ENCODE assay signal across 20 cellular contexts in the genomic region with DNA sequence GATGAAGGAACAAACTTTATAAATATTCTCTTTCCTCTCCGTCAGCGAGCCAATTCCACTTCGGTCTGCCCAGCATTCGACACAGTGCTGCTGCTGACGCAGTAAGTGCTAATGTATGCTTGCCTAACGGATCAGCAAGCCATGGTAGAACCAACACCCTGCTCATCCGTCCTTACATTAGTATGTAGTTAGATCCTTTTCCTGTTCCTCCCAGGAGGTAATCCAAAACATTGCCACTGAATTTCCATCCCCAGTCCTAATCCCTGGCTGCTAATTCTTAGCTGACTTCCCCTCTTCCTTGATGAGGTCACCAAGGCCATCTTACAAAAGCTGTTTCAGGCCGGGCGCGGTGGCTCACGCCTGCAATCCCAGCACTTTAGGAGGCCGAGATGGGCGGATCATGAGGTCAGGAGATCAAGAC.
DNase-seq lines count a peak whose midpoint lies in the region; ATAC-seq and TF ChIP-seq lines count a peak whose summit lies in the region.
"Had no signal": no experiment of that assay in that cellular context is flagged by ENCODE, and none has a peak within 500 bp of the region (broad histone marks: within the 10 kb centered on the region; RNA-seq: fewer than 3 reads in every experiment).

No MANE protein-coding gene starts in this region.

- in situ Hi-C loops in IMR-90 (cut with MboI; ENCODE audit: low sequenced_read_pairs) = no loop called here
- in situ Hi-C loops in G401 (cut with HindIII; ENCODE audit: low sequenced_read_pairs) = no loop called here

- H3K9me3 Mint-ChIP-seq in endothelial cell (ENCODE audit: unreplicated experiment) = no peaks in the 10 kb centered on the region
- no peaks in the 10 kb centered on the region for H3K9me3 Mint-ChIP-seq in mesothelial cell of epicardium
- H3K9me3 Mint-ChIP-seq: CD8-positive, alpha-beta memory T cell had no signal

- H3K36me3 ChIP-seq in IMR-90 (ENCODE audit: control insufficient read depth, insufficient read depth, low read length) (peaks cover 5% of the 10 kb centered on the region), mucosa of descending colon (ENCODE audit: low read depth) (no peaks in the 10 kb centered on the region), stomach smooth muscle (ENCODE audit: control insufficient read depth in 2 of 2, insufficient read depth in 2 of 2, low read length in 2 of 2) (no peaks in the 10 kb centered on the region)
- H3K36me3 ChIP-seq: adrenal gland, cardiac muscle cell, pancreas had no signal

- H2AK5ac ChIP-seq in IMR-90 (ENCODE audit: low read depth, low read length) = peak overlapping the region; percentile 36; the same call in 1 of the 2 replicates

- peaks cover 2% of the 10 kb centered on the region for H3K27me3 Mint-ChIP-seq in endothelial cell (ENCODE audit: unreplicated experiment)
- H3K27me3 Mint-ChIP-seq in mesothelial cell of epicardium (ENCODE audit: low read depth) = no peaks in the 10 kb centered on the region

- POLR2A ChIA-PET in IMR-90 (lab: Charles Lee; ENCODE audit: unreplicated experiment) = no interaction called here

- peaks cover 19% of the 10 kb centered on the region for H3K4me1 ChIP-seq in IMR-90 (ENCODE audit: control insufficient read depth, insufficient read depth, low read length)
- H3K4me1 ChIP-seq in mucosa of descending colon (ENCODE audit: low read depth) = peaks cover 7% of the 10 kb centered on the region
- peaks cover 19% of the 10 kb centered on the region for H3K4me1 ChIP-seq in stomach smooth muscle (ENCODE audit: control insufficient read depth, insufficient read depth, low read length)

- no peak overlapping the region for H3K56ac ChIP-seq in IMR-90 (ENCODE audit: extremely low read depth, insufficient read depth, low read length)

- H3K27me3 ChIP-seq in IMR-90 (ENCODE audit: control insufficient read depth, insufficient read depth, low read length) (no peaks in the 10 kb centered on the region), stomach smooth muscle (ENCODE audit: control insufficient read depth in 1 of 2, insufficient read depth in 2 of 2, low read length in 2 of 2) (no peaks in the 10 kb centered on the region)
- H3K27me3 ChIP-seq: adrenal gland, cardiac muscle cell, pancreas had no signal

- no peak for DNase-seq in IMR-90
- no peak for DNase-seq in endothelial cell (ENCODE audit: low spot score)
- peak in 1 of 3 donors; percentile 24 for DNase-seq in mucosa of descending colon
- no peak for DNase-seq in mesothelial cell of epicardium (ENCODE audit: low spot score in 2 of 2, unreplicated experiment in 2 of 2)
- no peak for DNase-seq in NCI-H1417 treated with DMSO at 0.1 percent for 48 hours (lab: John Stamatoyannopoulos, UW)
- no peak for DNase-seq in NCI-H187 (lab: John Stamatoyannopoulos, UW)
- DNase-seq in G401 (ENCODE audit: low spot score) = no peak
- DNase-seq: activated CD4-positive, alpha-beta T cell treated with anti-CD3 and anti-CD28 coated beads for 48 hours; activated effector memory CD4-positive, alpha-beta T cell treated with anti-CD3 and anti-CD28 coated beads, Interleukin-2, amount 50 U/mL, for 16 hours; adrenal gland; CD8-positive, alpha-beta memory T cell; DMS79 treated with DMSO at 0.1 percent for 48 hours; effector CD4-positive, alpha-beta T cell; NCI-H1436; pancreas; RPMI8226; stimulated activated CD4-positive, alpha-beta T cell treated with anti-CD3 and anti-CD28 coated beads, Interleukin-4, amount 100 ng/mL, for 4 hours had no signal

- ATAC-seq in IMR-90 (ENCODE audit: low read depth) = no peak
- peak; percentile 27 for ATAC-seq in mucosa of descending colon
- ATAC-seq: pancreas had no signal

- dilution Hi-C loops in IMR-90 (cut with HindIII; ENCODE audit: low sequenced_read_pairs, unreplicated experiment) = no loop called here

- peak overlapping the region; percentile 72; the same call in 1 of the 2 replicates for H2BK20ac ChIP-seq in IMR-90 (ENCODE audit: low read depth, low read length)

- no peak overlapping the region for H3K14ac ChIP-seq in IMR-90 (replicated peaks; ENCODE audit: low read depth, low read length)

- peak overlapping the region; percentile 15 to 79; a peak in 2 of 4 replicates for H4K8ac ChIP-seq in IMR-90 (ENCODE audit: low read depth in 2 of 2, low read length in 2 of 2)

- no peak overlapping the region for H3K4me2 ChIP-seq in IMR-90 (ENCODE audit: low read depth, low read length)

- H3K27ac Mint-ChIP-seq in endothelial cell (ENCODE audit: unreplicated experiment) (peak overlapping the region; percentile 90), mesothelial cell of epicardium (no peak overlapping the region)
- H3K27ac Mint-ChIP-seq: CD8-positive, alpha-beta memory T cell had no signal

- H3K36me3 Mint-ChIP-seq in endothelial cell (ENCODE audit: low read depth, unreplicated experiment) = peaks cover 39% of the 10 kb centered on the region
- no peaks in the 10 kb centered on the region for H3K36me3 Mint-ChIP-seq in mesothelial cell of epicardium
- H3K36me3 Mint-ChIP-seq: CD8-positive, alpha-beta memory T cell had no signal

- 80% methylated on average over 5 of the region's 13 CpGs; no CpG with 5 or more reads in 1 of the 2 experiments for WGBS in IMR-90 (ENCODE audit: extremely low coverage in 2 of 2, insufficient read length in 1 of 2), 2 experiments

- no peak overlapping the region for H3K23ac ChIP-seq in IMR-90 (ENCODE audit: low read depth, low read length)

- H3K4me3 ChIP-seq in IMR-90 (ENCODE audit: insufficient read depth, low read depth, low read length) (no peak overlapping the region), mucosa of descending colon (no peak overlapping the region), stomach smooth muscle (ENCODE audit: low read length in 2 of 2) (peak overlapping the region in 1 of 2 donors; percentile 31)
- H3K4me3 ChIP-seq: adrenal gland, cardiac muscle cell, pancreas, skin epidermis had no signal

- peak overlapping the region; percentile 49 for H3K4ac ChIP-seq in IMR-90 (ENCODE audit: low read depth, low read length)

- H3K27ac ChIP-seq in IMR-90 (ENCODE audit: insufficient read depth, low read length) (peak overlapping the region; percentile 17; the same call in 1 of the 2 replicates), stomach smooth muscle (ENCODE audit: low read length) (peak overlapping the region; percentile 47)
- H3K27ac ChIP-seq: cardiac muscle cell had no signal

- peak overlapping the region; percentile 44 for H2BK5ac ChIP-seq in IMR-90 (ENCODE audit: low read depth, low read length, poor library complexity, severe bottlenecking)

- no peaks in the 10 kb centered on the region for H3K9me3 ChIP-seq in IMR-90 (ENCODE audit: control insufficient read depth, insufficient read depth, low read length)
- H3K9me3 ChIP-seq in mucosa of descending colon = no peaks in the 10 kb centered on the region
- no peaks in the 10 kb centered on the region for H3K9me3 ChIP-seq in stomach smooth muscle (ENCODE audit: control insufficient read depth in 2 of 2, low read length in 2 of 2)
- H3K9me3 ChIP-seq: adrenal gland, pancreas had no signal

- CTCF ChIA-PET in IMR-90 (lab: Yijun Ruan, JAX) = no interaction called here

- H3K4me1 Mint-ChIP-seq in endothelial cell (ENCODE audit: unreplicated experiment) (peaks cover 57% of the 10 kb centered on the region), mesothelial cell of epicardium (peaks cover 32% of the 10 kb centered on the region)

- no peak overlapping the region for H2BK15ac ChIP-seq in IMR-90 (ENCODE audit: low read depth, low read length)

- H3K9me1 ChIP-seq in IMR-90 (ENCODE audit: insufficient read depth, low read length) = peaks cover 27% of the 10 kb centered on the region

- H2AK9ac ChIP-seq in IMR-90 (replicated peaks; ENCODE audit: low read depth, low read length, poor library complexity) = no peak overlapping the region

- no peak overlapping the region for H3K9ac ChIP-seq in IMR-90 (ENCODE audit: low read depth, low read length)
- no peak overlapping the region for H3K9ac ChIP-seq in stomach smooth muscle (ENCODE audit: low read length in 2 of 2)

- BruUV-seq in IMR-90 (replicated peaks; lab: Mats Ljungman, UMichigan) = no TSS peak

- H3K79me1 ChIP-seq in IMR-90 (ENCODE audit: low read depth in 1 of 2, low read length in 2 of 2) = peaks cover 39 to 76% of the 10 kb centered on the region in 2 experiments

- peak overlapping the region; percentile 0; the same call in 1 of the 2 replicates for H4K5ac ChIP-seq in IMR-90 (ENCODE audit: low read depth, low read length)

- no peak for TF ChIP-seq POLR2A in IMR-90 (IDR thresholded peaks at IDR 0.05; ENCODE audit: low read depth, low read length)

- H2BK120ac ChIP-seq in IMR-90 (ENCODE audit: low read depth, low read length) = no peak overlapping the region

- H2AFZ ChIP-seq in IMR-90 (replicated peaks; ENCODE audit: low read length, poor library complexity) = no peak overlapping the region

- peak overlapping the region; percentile 68 for H4K91ac ChIP-seq in IMR-90 (ENCODE audit: insufficient read depth, low read depth, low read length)

- no peak for TF ChIP-seq CTCF in IMR-90 (conservative IDR thresholded peaks at IDR 0.05; ENCODE audit: low read depth, low read length)
- TF ChIP-seq CTCF in endothelial cell (IDR thresholded peaks at IDR 0.05; ENCODE audit: unreplicated experiment) = no peak
- TF ChIP-seq CTCF in mucosa of descending colon (IDR thresholded peaks at IDR 0.05) = no peak
- no peak for TF ChIP-seq CTCF in mesothelial cell of epicardium (IDR thresholded peaks at IDR 0.05; ENCODE audit: unreplicated experiment)

- intact Hi-C loops in IMR-90 (cut with micrococcal nuclease) (no loop called here), mucosa of descending colon (cut with DNase I, micrococcal nuclease) (no loop called here)

- H3K4me3 Mint-ChIP-seq in endothelial cell (ENCODE audit: unreplicated experiment) (peak overlapping the region; percentile 45), mesothelial cell of epicardium (no peak overlapping the region)
- H3K4me3 Mint-ChIP-seq: CD8-positive, alpha-beta memory T cell had no signal

- H4K20me1 ChIP-seq in IMR-90 (ENCODE audit: insufficient read depth, low read length) = peaks cover 43% of the 10 kb centered on the region

- TF ChIP-seq RAD21 in IMR-90 (IDR thresholded peaks at IDR 0.05; ENCODE audit: low read length) = no peak

- no peak overlapping the region for H3K18ac ChIP-seq in IMR-90 (ENCODE audit: low read depth, low read length)

TF ChIP-seq in IMR-90, 13 proteins besides CTCF, POLR2A, EP300 and RAD21:
- TF ChIP-seq, protein P1, sequence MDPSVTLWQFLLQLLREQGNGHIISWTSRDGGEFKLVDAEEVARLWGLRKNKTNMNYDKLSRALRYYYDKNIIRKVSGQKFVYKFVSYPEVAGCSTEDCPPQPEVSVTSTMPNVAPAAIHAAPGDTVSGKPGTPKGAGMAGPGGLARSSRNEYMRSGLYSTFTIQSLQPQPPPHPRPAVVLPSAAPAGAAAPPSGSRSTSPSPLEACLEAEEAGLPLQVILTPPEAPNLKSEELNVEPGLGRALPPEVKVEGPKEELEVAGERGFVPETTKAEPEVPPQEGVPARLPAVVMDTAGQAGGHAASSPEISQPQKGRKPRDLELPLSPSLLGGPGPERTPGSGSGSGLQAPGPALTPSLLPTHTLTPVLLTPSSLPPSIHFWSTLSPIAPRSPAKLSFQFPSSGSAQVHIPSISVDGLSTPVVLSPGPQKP (IDR thresholded peaks at IDR 0.05; ENCODE audit: borderline replicate concordance, low read depth, low read length) = no peak
- TF ChIP-seq BHLHE40 (IDR thresholded peaks at IDR 0.05; ENCODE audit: low read depth, low read length) = no peak
